28 cellular contexts compared by ENCODE assay signal in the genomic region with DNA sequence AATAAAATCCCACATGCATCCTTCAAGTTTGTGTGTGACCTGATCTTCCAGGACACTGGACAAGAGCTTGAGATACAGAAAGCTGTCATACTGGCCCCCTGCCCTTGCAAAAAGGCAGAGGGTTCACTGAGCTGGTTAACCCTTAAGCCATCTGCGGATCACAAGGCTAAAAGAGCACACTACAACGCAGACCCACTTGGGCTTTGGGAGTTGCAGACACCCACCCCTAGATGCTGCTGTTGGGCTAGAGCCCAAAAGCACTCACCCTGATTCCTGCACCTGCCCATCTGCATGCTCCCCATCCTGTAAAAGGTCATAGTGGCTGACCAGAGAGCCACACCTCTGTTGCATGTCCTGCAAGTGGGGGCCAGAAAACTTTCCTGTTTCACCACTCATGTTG. TPM values are rescaled to one million over a fixed set of nuclear protein-coding genes. Genes with fewer than 3 reads are reported as not detected.
"Had no signal": no experiment of that assay in that cellular context is flagged by ENCODE, and none has a peak within 500 bp of the region (broad histone marks: within the 10 kb centered on the region; RNA-seq: fewer than 3 reads in every experiment).

No MANE protein-coding gene starts in this region.

- DNase-seq: activated CD4-positive, alpha-beta T cell treated with anti-CD3 and anti-CD28 coated beads, Interleukin-2, amount 50 U/mL, for 1 hour; activated CD4-positive, CD25-positive, alpha-beta regulatory T cell treated with anti-CD3 and anti-CD28 coated beads, Interleukin-2, amount 50 U/mL, for 72 hours; activated CD8-positive, alpha-beta T cell treated with anti-CD3 and anti-CD28 coated beads for 36 hours; activated naive CD4-positive, alpha-beta T cell; activated T-cell treated with anti-CD3 and anti-CD28 coated beads, Interleukin-2, amount 50 U/mL, for 4 hours; amniotic stem cell; central memory CD4-positive, alpha-beta T cell; foreskin fibroblast; heart left ventricle; left ventricle myocardium inferior; mesendoderm; nephron progenitor cell; right lobe of liver; stimulated activated CD4-positive, alpha-beta T cell treated with anti-CD3 and anti-CD28 coated beads, Interleukin-2, amount 100 ng/mL, for 48 hours; stimulated activated naive CD8-positive, alpha-beta T cell treated with anti-CD3 and anti-CD28 coated beads, Interleukin-15, Interleukin-2, amounts not matched to agents 100 U/mL and 50 U/mL, for 24 hours; T-helper 9 cell; testis; uterus had no signal

- H3K9me3 ChIP-seq: heart left ventricle, left ventricle myocardium inferior, neutrophil, right lobe of liver, testis, uterus had no signal

- H3K27ac ChIP-seq: heart left ventricle, left ventricle myocardium inferior, neutrophil, right lobe of liver, testis, uterus, VCaP had no signal

- H3K4me3 ChIP-seq: heart left ventricle, left ventricle myocardium inferior, lung, right lobe of liver, testis, uterus had no signal

- H3K4me1 ChIP-seq: heart left ventricle, left ventricle myocardium inferior, right lobe of liver, testis, uterus had no signal

- H3K27me3 ChIP-seq: heart left ventricle, neutrophil, right lobe of liver, testis, uterus had no signal

- H3K27ac Mint-ChIP-seq: activated CD8-positive, alpha-beta T cell treated with anti-CD3 and anti-CD28 coated beads for 36 hours; activated T-helper 17 cell treated with anti-CD3 and anti-CD28 coated beads, Interleukin-2, amount 50 U/mL, for 72 hours; nephron progenitor cell; T-helper 1 cell treated with Interleukin-12 subunit alpha and Interleukin-12 subunit beta and Interleukin-4 antibody, amounts not matched to agents 30 μg/mL and 1 μg/mL, for 36 hours had no signal

- FAIRE-seq: islet of Langerhans, TTC549 had no signal

- H3K9me3 Mint-ChIP-seq: activated CD8-positive, alpha-beta T cell treated with anti-CD3 and anti-CD28 coated beads for 36 hours; activated T-cell treated with anti-CD3 and anti-CD28 coated beads, Interleukin-2, amount 50 U/mL, for 4 hours; activated T-helper 17 cell treated with anti-CD3 and anti-CD28 coated beads, Interleukin-2, amount 50 U/mL, for 72 hours; nephron progenitor cell; T-helper 1 cell treated with Interleukin-12 subunit alpha and Interleukin-12 subunit beta and Interleukin-4 antibody, amounts not matched to agents 30 μg/mL and 1 μg/mL, for 36 hours; type B pancreatic cell had no signal

- H3K4me3 Mint-ChIP-seq: activated CD8-positive, alpha-beta T cell treated with anti-CD3 and anti-CD28 coated beads for 36 hours; activated T-cell treated with anti-CD3 and anti-CD28 coated beads, Interleukin-2, amount 50 U/mL, for 4 hours; activated T-helper 17 cell treated with anti-CD3 and anti-CD28 coated beads, Interleukin-2, amount 50 U/mL, for 72 hours; nephron progenitor cell; T-helper 1 cell treated with Interleukin-12 subunit alpha and Interleukin-12 subunit beta and Interleukin-4 antibody, amounts not matched to agents 30 μg/mL and 1 μg/mL, for 36 hours; type B pancreatic cell had no signal

- H3K36me3 Mint-ChIP-seq: type B pancreatic cell had no signal

- H3K27me3 Mint-ChIP-seq: activated CD8-positive, alpha-beta T cell treated with anti-CD3 and anti-CD28 coated beads for 36 hours; activated T-helper 17 cell treated with anti-CD3 and anti-CD28 coated beads, Interleukin-2, amount 50 U/mL, for 72 hours; type B pancreatic cell had no signal

- H3K36me3 ChIP-seq: heart left ventricle, left ventricle myocardium inferior, neutrophil, right lobe of liver, uterus had no signal

- ATAC-seq: activated CD8-positive, alpha-beta T cell treated with anti-CD3 and anti-CD28 coated beads for 36 hours; activated T-cell treated with anti-CD3 and anti-CD28 coated beads, Interleukin-2, amount 50 U/mL, for 4 hours; activated T-helper 17 cell treated with anti-CD3 and anti-CD28 coated beads, Interleukin-2, amount 50 U/mL, for 72 hours; esophagus mucosa; heart left ventricle; right lobe of liver; stimulated activated naive CD8-positive, alpha-beta T cell treated with anti-CD3 and anti-CD28 coated beads, Interleukin-15, Interleukin-2, amounts not matched to agents 100 U/mL and 50 U/mL, for 24 hours had no signal

RNA-seq across cellular contexts. Expression of gene TXK, which starts 51.1 kb away (rescaled TPM):
- total RNA-seq: osteocyte had no signal
